In the genomic region with DNA sequence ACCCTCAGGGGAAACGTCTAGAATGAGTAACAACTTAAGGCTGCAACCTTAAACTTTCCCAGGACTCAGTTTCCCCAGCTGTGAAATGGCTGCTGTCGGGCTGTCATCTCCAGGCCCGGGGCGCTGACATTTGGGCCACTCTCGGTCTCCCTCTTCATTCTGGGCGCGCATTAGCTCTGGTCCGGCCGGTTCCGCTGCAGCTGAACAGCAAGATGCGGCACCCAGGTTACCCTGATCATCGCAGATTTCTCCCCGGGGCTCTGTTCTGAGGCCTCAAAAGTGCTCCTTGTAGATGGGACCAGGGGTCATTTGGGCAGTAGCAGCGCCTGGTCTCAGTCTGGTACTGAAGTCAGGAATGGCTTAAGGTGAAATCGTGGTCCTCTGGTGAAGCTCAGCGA, we compare ENCODE assay signal across 8 cellular contexts. TPM values are rescaled to one million over a fixed set of nuclear protein-coding genes. Genes with fewer than 3 reads are reported as not detected.
DNase-seq lines count a peak whose midpoint lies in the region; ATAC-seq and TF ChIP-seq lines count a peak whose summit lies in the region.

No MANE protein-coding gene starts in this region.

- TF ChIP-seq CTCF in GM12875 (IDR thresholded peaks at IDR 0.05; ENCODE audit: borderline replicate concordance, insufficient read depth, low read depth, low read length), result no peak
- TF ChIP-seq CTCF in RWPE1 (conservative IDR thresholded peaks at IDR 0.05; ENCODE audit: low read depth), result no peak
- no peak for TF ChIP-seq CTCF in esophagus muscularis mucosa (IDR thresholded peaks at IDR 0.05)
- no peak for TF ChIP-seq CTCF in progenitor cell of endocrine pancreas (IDR thresholded peaks at IDR 0.05; ENCODE audit: unreplicated experiment)

- H3K27ac ChIP-seq in RWPE1 (peak overlapping the region; percentile 93), esophagus muscularis mucosa (replicated peaks in 1 of 4) (peak overlapping the region in 3 of 4 donors; percentile 78 to 83 (median 78))

- POLR2A ChIA-PET in RWPE1 (lab: Yijun Ruan, JAX; ENCODE audit: low non-redundant PET), result no interaction called here

- intact Hi-C loops in esophagus muscularis mucosa (cut with DNase I), result no loop called here

- H3K27me3 Mint-ChIP-seq in progenitor cell of endocrine pancreas, result no peaks in the 10 kb centered on the region

- H3K36me3 ChIP-seq in esophagus muscularis mucosa, result no peaks in the 10 kb centered on the region

- WGBS in esophagus muscularis mucosa, result 61% methylated on average over 14 of the region's 16 CpGs

- CTCF ChIA-PET in RWPE1 (lab: Yijun Ruan, JAX), result interaction anchor here (0.6 kb wide), 1 partner anchor 103 kb away, joined by 3 read pairs; no protein-coding TSS in a partner anchor

- no peaks in the 10 kb centered on the region for H3K9me3 Mint-ChIP-seq in progenitor cell of endocrine pancreas (ENCODE audit: low read depth)

- peak overlapping the region; percentile 90 for H3K4me3 Mint-ChIP-seq in progenitor cell of endocrine pancreas (ENCODE audit: low read depth)

- TF ChIP-seq POLR2A in esophagus muscularis mucosa (IDR thresholded peaks at IDR 0.05; ENCODE audit: low read depth), result no peak

- peaks cover 11% of the 10 kb centered on the region for H3K4me1 Mint-ChIP-seq in progenitor cell of endocrine pancreas (ENCODE audit: low read depth)

- no peak for TF ChIP-seq EP300 in esophagus muscularis mucosa (IDR thresholded peaks at IDR 0.05)

- peaks cover 19 to 30% (median 23%) of the 10 kb centered on the region in 4 donors for H3K4me1 ChIP-seq in esophagus muscularis mucosa

- H3K27me3 ChIP-seq in esophagus muscularis mucosa, result no peaks in the 10 kb centered on the region

- H3K4me3 ChIP-seq in GM12875 (ENCODE audit: low read depth, low read length) (peak overlapping the region; percentile 84), esophagus muscularis mucosa (peak overlapping the region; percentile 67 to 81 (median 72))

- no peak for ATAC-seq in left lobe of liver

- peak overlapping the region; percentile 94 for H3K27ac Mint-ChIP-seq in progenitor cell of endocrine pancreas

- DNase-seq in RWPE1 (ENCODE audit: low spot score) (no peak), esophagus muscularis mucosa (ENCODE audit: extremely low spot score) (no peak), progenitor cell of endocrine pancreas (ENCODE audit: low spot score, unreplicated experiment) (no peak), NCI-H748 treated with DMSO at 0.1 percent for 48 hours (lab: John Stamatoyannopoulos, UW) (no peak), NCI-H128 (lab: John Stamatoyannopoulos, UW; ENCODE audit: unreplicated experiment) (no peak), left lobe of liver (ENCODE audit: low spot score) (no peak)
- no peak for DNase-seq in activated CD4-positive, alpha-beta T cell treated with anti-CD3 and anti-CD28 coated beads, Interleukin-2, amount 50 U/mL, for 1 hour

- H3K36me3 Mint-ChIP-seq in progenitor cell of endocrine pancreas (ENCODE audit: insufficient read depth), result no peaks in the 10 kb centered on the region

- no peaks in the 10 kb centered on the region for H3K9me3 ChIP-seq in esophagus muscularis mucosa

RNA-seq across cellular contexts. Expression of gene BCL7A, which starts 0.9 kb away (rescaled TPM):
- total RNA-seq in esophagus muscularis mucosa (10 to 100 TPM in 1 of 4 donors, 1 to 10 TPM in 3; 2.9 to 10.1 (median 6.3) TPM), progenitor cell of endocrine pancreas (43.7 and 49.3 TPM in 2 replicates), left lobe of liver (5.2 TPM)

RNA-seq across cellular contexts. Expression of gene MLXIP, which starts 57.8 kb away (rescaled TPM):
- 10 to 100 TPM; 33.8 to 82.2 (median 50.9) TPM for total RNA-seq in esophagus muscularis mucosa
- total RNA-seq in progenitor cell of endocrine pancreas, result 48.6 and 48.7 TPM in 2 replicates
- total RNA-seq in left lobe of liver, result 19.0 TPM
